15 cellular contexts compared by ENCODE assay signal in the genomic region with DNA sequence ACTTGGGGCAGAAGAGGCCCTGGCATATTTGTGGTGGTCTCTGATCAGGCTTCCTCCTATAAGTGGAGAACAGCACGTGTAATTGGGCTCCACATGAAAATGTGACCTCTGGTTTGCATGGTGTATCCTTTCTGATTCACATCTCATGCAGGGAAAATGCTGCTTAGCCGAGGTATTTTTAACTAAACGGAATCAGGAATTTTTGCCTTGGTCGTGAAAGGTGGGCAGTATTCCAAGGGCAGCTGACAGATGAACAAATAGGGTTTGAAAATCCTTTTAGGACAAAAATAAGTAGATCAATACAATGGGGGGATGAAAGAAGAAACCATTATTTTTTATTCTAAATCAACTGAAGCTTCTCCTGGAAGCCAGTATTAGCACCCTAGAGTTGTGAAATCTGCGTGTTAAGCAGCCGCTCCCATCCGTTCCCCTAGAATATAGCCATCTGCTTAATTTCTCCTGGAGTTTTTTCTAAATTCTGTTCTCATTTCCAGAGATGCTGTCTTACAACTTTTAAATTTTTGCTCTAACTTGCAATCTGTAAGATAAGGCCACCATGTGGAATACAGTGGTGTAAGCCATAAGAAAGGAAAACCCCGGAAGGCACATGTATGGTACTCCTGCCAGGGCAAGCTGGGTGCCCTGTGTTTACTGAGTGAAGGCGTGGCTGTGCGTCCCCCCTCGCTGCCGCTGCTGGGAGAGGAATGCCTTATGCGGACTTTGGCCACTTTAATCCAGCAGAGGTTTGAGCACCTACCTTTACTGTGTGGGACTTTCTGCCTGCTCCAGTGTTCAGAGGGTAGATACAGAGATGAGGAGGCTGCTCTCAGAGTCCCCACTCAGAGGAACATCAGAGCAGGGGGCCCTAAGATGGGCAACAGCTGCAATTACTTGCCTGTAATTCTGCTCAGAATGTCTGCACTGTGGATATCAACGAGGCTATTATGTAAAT. TPM values are rescaled to one million over a fixed set of nuclear protein-coding genes. Genes with fewer than 3 reads are reported as not detected.
DNase-seq lines count a peak whose midpoint lies in the region; ATAC-seq and TF ChIP-seq lines count a peak whose summit lies in the region.
"Had no signal": no experiment of that assay in that cellular context is flagged by ENCODE, and none has a peak within 500 bp of the region (broad histone marks: within the 10 kb centered on the region; RNA-seq: fewer than 3 reads in every experiment).

No MANE protein-coding gene starts in this region.

- H3K27ac Mint-ChIP-seq in chondrocyte (ENCODE audit: unreplicated experiment) = peak overlapping the region; percentile 36
- no peak overlapping the region for H3K27ac Mint-ChIP-seq in CD8-positive, alpha-beta T cell
- H3K27ac Mint-ChIP-seq: B cell had no signal

- TF ChIP-seq CTCF in chondrocyte (IDR thresholded peaks at IDR 0.05) (no peak), sigmoid colon (IDR thresholded peaks at IDR 0.05) (no peak)
- TF ChIP-seq CTCF in CD8-positive, alpha-beta T cell (IDR thresholded peaks at IDR 0.05) = no peak

- no peak for TF ChIP-seq EP300 in sigmoid colon (IDR thresholded peaks at IDR 0.05)

- POLR2A ChIA-PET in CD8-positive, alpha-beta T cell (lab: Charles Lee) = no interaction called here

- H3K27me3 ChIP-seq in sigmoid colon = no peaks in the 10 kb centered on the region
- no peaks in the 10 kb centered on the region for H3K27me3 ChIP-seq in CD8-positive, alpha-beta T cell (ENCODE audit: insufficient read depth, low read length)
- H3K27me3 ChIP-seq: spleen had no signal

- DNase-seq in HT-29 (ENCODE audit: low spot score) = peak; percentile 80
- DNase-seq in chondrocyte (ENCODE audit: low spot score) = peak; percentile 53
- peak; percentile 30 to 45 for DNase-seq in hippocampal formation (lab: John Stamatoyannopoulos, UW)
- peak; percentile 63 for DNase-seq in sigmoid colon
- DNase-seq in CD8-positive, alpha-beta T cell = no peak
- DNase-seq in NCI-H1417 treated with DMSO at 0.1 percent for 48 hours (lab: John Stamatoyannopoulos, UW) = no peak
- DNase-seq in NCI-H2227 (lab: John Stamatoyannopoulos, UW; ENCODE audit: unreplicated experiment) = no peak
- DNase-seq in NK-92 treated with Interleukin-12 subunit alpha and Interleukin-12 subunit beta, amount 100 ng/mL, for 24 hours (lab: John Stamatoyannopoulos, UW) = no peak
- DNase-seq: activated naive CD4-positive, alpha-beta T cell; DMS79; Karpas-422; naive B cell; NCI-H1930; spleen had no signal

- peaks cover 0 to 41% (median 27%) of the 10 kb centered on the region in 4 donors for H3K4me1 ChIP-seq in sigmoid colon
- peaks cover 18% of the 10 kb centered on the region for H3K4me1 ChIP-seq in CD8-positive, alpha-beta T cell (ENCODE audit: insufficient read depth, low read length)

- peaks cover 57% of the 10 kb centered on the region for H3K4me1 Mint-ChIP-seq in chondrocyte (ENCODE audit: low read depth)
- H3K4me1 Mint-ChIP-seq in CD8-positive, alpha-beta T cell (ENCODE audit: low read depth) = peaks cover 20% of the 10 kb centered on the region

- no peak for ATAC-seq in CD8-positive, alpha-beta T cell

- H3K9me3 ChIP-seq in sigmoid colon = no peaks in the 10 kb centered on the region
- H3K9me3 ChIP-seq in CD8-positive, alpha-beta T cell (ENCODE audit: low read length) = no peaks in the 10 kb centered on the region

- TF ChIP-seq POLR2A in sigmoid colon (IDR thresholded peaks at IDR 0.05) = no peak

- H3K36me3 ChIP-seq in sigmoid colon = peaks cover 0 to 13% (median 0%) of the 10 kb centered on the region in 4 donors
- no peaks in the 10 kb centered on the region for H3K36me3 ChIP-seq in CD8-positive, alpha-beta T cell (ENCODE audit: insufficient read depth, low read length)

- WGBS in sigmoid colon, 2 donors = 29 to 73% methylated on average over 14 of the region's 14 CpGs

- H3K4me3 ChIP-seq in sigmoid colon = no peak overlapping the region
- no peak overlapping the region for H3K4me3 ChIP-seq in CD8-positive, alpha-beta T cell (ENCODE audit: low read depth, low read length)
- H3K4me3 ChIP-seq: spleen had no signal

- H3K27ac ChIP-seq in sigmoid colon = peak overlapping the region; percentile 27 to 72 (median 55)
- H3K27ac ChIP-seq in CD8-positive, alpha-beta T cell (ENCODE audit: low read depth, low read length) = no peak overlapping the region
- H3K27ac ChIP-seq: spleen had no signal

- H3K36me3 Mint-ChIP-seq in chondrocyte (ENCODE audit: low read depth) = peaks cover 20% of the 10 kb centered on the region
- peaks cover 48% of the 10 kb centered on the region for H3K36me3 Mint-ChIP-seq in CD8-positive, alpha-beta T cell

- CTCF ChIA-PET in CD8-positive, alpha-beta T cell (lab: Charles Lee) = interaction anchor here (1.0 kb wide), 1 partner anchor 13 kb away, joined by 3 read pairs; no protein-coding TSS in a partner anchor

- intact Hi-C loops in sigmoid colon (cut with DNase I) = no loop called here
- intact Hi-C loops in CD8-positive, alpha-beta T cell (cut with DNase I, micrococcal nuclease) = no loop called here

- H3K4me3 Mint-ChIP-seq in chondrocyte (ENCODE audit: unreplicated experiment) = no peak overlapping the region
- no peak overlapping the region for H3K4me3 Mint-ChIP-seq in CD8-positive, alpha-beta T cell
- H3K4me3 Mint-ChIP-seq: B cell, naive B cell had no signal

- H3K27me3 Mint-ChIP-seq in chondrocyte (ENCODE audit: low read depth) = no peaks in the 10 kb centered on the region
- H3K27me3 Mint-ChIP-seq in CD8-positive, alpha-beta T cell (ENCODE audit: low read depth) = no peaks in the 10 kb centered on the region
- H3K27me3 Mint-ChIP-seq: B cell, naive B cell had no signal

- H3K9me3 Mint-ChIP-seq in chondrocyte (ENCODE audit: low read depth) = no peaks in the 10 kb centered on the region
- H3K9me3 Mint-ChIP-seq in CD8-positive, alpha-beta T cell = no peaks in the 10 kb centered on the region

RNA-seq across cellular contexts. Expression of a gene that starts 52.4 kb away (rescaled TPM):
- total RNA-seq in HT-29 (2014; rRNA removed; shearing (Covaris generic)) = 26.9 and 27.5 TPM in 2 replicates
- total RNA-seq in chondrocyte (29.2 to 54.5 TPM (median 53.1 TPM) in 3 replicates), sigmoid colon (10 to 100 TPM in 3 of 4 donors, 1 to 10 TPM in 1; 8.7 to 22.9 (median 12.3) TPM)
- 10 to 100 TPM in 2 of 3 donors, 1 to 10 TPM in 1; 9.6 to 13.4 (median 12.9) TPM for polyA plus RNA-seq in sigmoid colon
- total RNA-seq in CD8-positive, alpha-beta T cell = 10 to 100 TPM; 28.4 to 29.5 TPM

Comparison
In these comparisons a context has a peak if more than half of its experiments do, and no peak if none do; other contexts are left out.
1. DNase-seq: peak in HT-29 (single experiment), chondrocyte (single experiment), hippocampal formation (2 of 2) and sigmoid colon (single experiment); none in CD8-positive, alpha-beta T cell (0 of 7), NCI-H1417 treated with DMSO at 0.1 percent for 48 hours (single experiment), NCI-H2227 (single experiment) and NK-92 treated with Interleukin-12 subunit alpha and Interleukin-12 subunit beta, amount 100 ng/mL, for 24 hours (single experiment).